ENCODE assay signal across 8 cellular contexts in genomic region chr17:31388770-31389672, GRCh38. TPM values are rescaled to one million over a fixed set of nuclear protein-coding genes. Genes with fewer than 3 reads are reported as not detected.
DNase-seq lines count a peak whose midpoint lies in the region; ATAC-seq and TF ChIP-seq lines count a peak whose summit lies in the region.

No MANE protein-coding gene starts in this region.

- H3K27ac ChIP-seq in heart left ventricle: no peak overlapping the region
- no peak overlapping the region for H3K27ac ChIP-seq in spleen

- TF ChIP-seq CTCF in heart left ventricle (IDR thresholded peaks at IDR 0.05): peak; percentile 45 to 68 (median 59)
- TF ChIP-seq CTCF in spleen (IDR thresholded peaks at IDR 0.05 in 8 of 11, conservative IDR thresholded peaks at IDR 0.05 in 3 of 11): peak in 9 of 11 experiments; percentile 48 to 77 (median 67)

- TF ChIP-seq POLR2A in heart left ventricle (IDR thresholded peaks at IDR 0.05) (no peak), spleen (IDR thresholded peaks at IDR 0.05) (no peak), GM18505 (IDR thresholded peaks at IDR 0.05; ENCODE audit: borderline replicate concordance, extremely low read depth, insufficient read depth, insufficient read length) (no peak)

- no peak overlapping the region for H3K4me3 ChIP-seq in heart left ventricle
- no peak overlapping the region for H3K4me3 ChIP-seq in spleen

- peak in 2 of 4 donors; percentile 45 to 51 for ATAC-seq in heart left ventricle
- ATAC-seq in GM18505 (IDR thresholded peaks at IDR 0.05; ENCODE audit: unreplicated experiment): no peak

- 46 to 66% (median 54%) methylated on average over 12 to 18 of the region's 18 CpGs for WGBS in heart left ventricle, 4 donors
- WGBS in spleen, 5 donors: 54 to 66% (median 58%) methylated on average over 17 to 18 of the region's 18 CpGs

- H3K4me1 ChIP-seq in heart left ventricle (peaks cover 0 to 18% (median 7%) of the 10 kb centered on the region in 12 donors), spleen (peaks cover 10 to 41% (median 22%) of the 10 kb centered on the region in 6 donors)

- H3K9me3 ChIP-seq in heart left ventricle (no peaks in the 10 kb centered on the region), spleen (no peaks in the 10 kb centered on the region)

- peak; percentile 36 for DNase-seq in NOMO-1 treated with DMSO at 0.1 percent for 48 hours (lab: John Stamatoyannopoulos, UW; ENCODE audit: unreplicated experiment)
- no peak for DNase-seq in NOMO-1 treated with dmso at 0.1 percent for 144 hours (lab: John Stamatoyannopoulos, UW; ENCODE audit: unreplicated experiment)
- DNase-seq in NCI-H748 (lab: John Stamatoyannopoulos, UW; ENCODE audit: unreplicated experiment): peak; percentile 43
- peak; percentile 44 for DNase-seq in activated naive CD4-positive, alpha-beta T cell treated with Interleukin-2 at 50 U/mL for 16 hours
- peak in 1 of 5 donors; percentile 18 for DNase-seq in heart left ventricle
- DNase-seq in spleen: no peak
- no peak for DNase-seq in kidney glomerular epithelial cell (lab: John Stamatoyannopoulos, UW)

- H3K27me3 ChIP-seq in heart left ventricle: peaks cover 9 to 41% (median 33%) of the 10 kb centered on the region in 9 donors
- H3K27me3 ChIP-seq in spleen (replicated peaks in 1 of 7): peaks cover 2 to 52% (median 28%) of the 10 kb centered on the region in 7 donors

- intact Hi-C loops in heart left ventricle (cut with DNase I) (loop anchor here in 6 of 10 donors (1.0 to 5.0 kb wide), 4 partner anchors 133 to 138 kb away; no protein-coding TSS in a partner anchor), spleen (cut with DNase I; ENCODE audit: low total_unique reads) (no loop called here)

- H3K36me3 ChIP-seq in heart left ventricle: no peaks in the 10 kb centered on the region
- H3K36me3 ChIP-seq in spleen: no peaks in the 10 kb centered on the region

RNA-seq across cellular contexts. Expression of gene RAB11FIP4, which starts 2.5 kb away (rescaled TPM):
- total RNA-seq in heart left ventricle: 10 to 100 TPM in 2 of 9 donors, 1 to 10 TPM in 7; 3.7 to 13.7 (median 8.7) TPM
- 1 to 10 TPM; 1.5 to 3.7 TPM for polyA plus RNA-seq in heart left ventricle
- 10 to 100 TPM; 17.8 to 25.2 (median 22.3) TPM for total RNA-seq in spleen
- 1 to 10 TPM; 5.5 to 8.9 (median 5.8) TPM for polyA plus RNA-seq in spleen

Comparison
In these comparisons a context has a peak if more than half of its experiments do, and no peak if none do; other contexts are left out.
1. DNase-seq: peak in NOMO-1 treated with DMSO at 0.1 percent for 48 hours (single experiment), NCI-H748 (single experiment) and activated naive CD4-positive, alpha-beta T cell treated with Interleukin-2 at 50 U/mL for 16 hours (single experiment); none in NOMO-1 treated with dmso at 0.1 percent for 144 hours (single experiment), spleen (single experiment) and kidney glomerular epithelial cell (single experiment).